In genomic region chr4:94276204-94276603, GRCh38 we compare ENCODE assay signal across 9 cellular contexts.
"Had no signal": no experiment of that assay in that cellular context is flagged by ENCODE, and none has a peak within 500 bp of the region (broad histone marks: within the 10 kb centered on the region; RNA-seq: fewer than 3 reads in every experiment).

No MANE protein-coding gene starts in this region.

- H2AFZ ChIP-seq: GM23248 had no signal

- DNase-seq: GM23248, GOT3, H9, HCEC 1CT, Karpas-422, KBM-7 had no signal

- FAIRE-seq: H54, HTR-8/SVneo had no signal

- H3K4me3 ChIP-seq: GM23248 had no signal

- H3K9ac ChIP-seq: GM23248, KMS-11 had no signal

- H3K27ac ChIP-seq: GM23248, KMS-11 had no signal

- H3K4me2 ChIP-seq: KMS-11 had no signal
